Comparison of ENCODE assay signal across 8 cellular contexts in the genomic region with DNA sequence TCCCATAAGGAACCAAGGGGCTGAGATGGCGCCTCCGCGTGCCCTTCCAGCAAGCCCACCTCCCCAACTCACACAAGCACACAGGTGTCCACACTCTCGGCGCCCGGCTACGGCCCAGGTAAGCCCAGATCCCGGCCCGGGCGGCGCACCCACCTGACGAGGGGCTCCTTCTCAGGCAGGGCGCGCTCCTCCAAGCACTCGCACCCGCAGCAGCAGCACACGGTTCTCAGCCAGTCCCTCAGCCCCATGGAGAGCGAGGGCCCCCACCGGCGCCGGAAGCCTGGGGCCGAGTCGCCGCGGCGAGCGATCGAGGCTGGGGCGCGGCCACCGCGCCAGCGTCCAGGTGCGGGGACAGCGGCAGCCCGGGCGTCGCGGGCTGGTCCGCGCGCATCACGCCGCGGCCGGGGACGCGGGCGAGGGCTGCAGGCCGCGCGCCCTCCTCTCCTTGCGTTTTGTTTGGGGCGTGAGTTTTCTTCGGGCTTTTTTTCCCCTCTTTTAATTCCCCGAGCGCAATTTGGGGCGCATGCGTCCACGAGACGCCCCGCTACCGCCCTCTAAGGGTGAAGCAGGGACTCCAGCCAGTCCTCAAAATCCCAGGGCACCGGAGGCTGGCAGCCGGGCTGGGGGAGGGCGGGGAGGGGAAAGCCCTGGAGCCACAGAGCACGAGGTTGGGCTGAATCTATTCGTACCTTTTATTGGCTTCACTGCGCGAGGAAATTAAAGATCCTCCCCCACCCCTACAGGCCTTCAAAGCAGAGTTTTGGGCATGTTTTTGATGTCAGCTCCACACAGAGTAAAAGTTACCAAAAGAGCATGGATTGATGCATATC. TPM values are rescaled to one million over a fixed set of nuclear protein-coding genes. Genes with fewer than 3 reads are reported as not detected.
DNase-seq lines count a peak whose midpoint lies in the region; ATAC-seq and TF ChIP-seq lines count a peak whose summit lies in the region.

A gene with protein sequence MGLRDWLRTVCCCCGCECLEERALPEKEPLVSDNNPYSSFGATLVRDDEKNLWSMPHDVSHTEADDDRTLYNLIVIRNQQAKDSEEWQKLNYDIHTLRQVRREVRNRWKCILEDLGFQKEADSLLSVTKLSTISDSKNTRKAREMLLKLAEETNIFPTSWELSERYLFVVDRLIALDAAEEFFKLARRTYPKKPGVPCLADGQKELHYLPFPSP (minus strand): TSS at position 472 of the 830 bp plus-strand sequence. CDS start 224 bp downstream, at position 248.

- ATAC-seq in HG02798 (IDR thresholded peaks at IDR 0.05; ENCODE audit: poor library complexity, unreplicated experiment) (peak; percentile 51), right cardiac atrium (peak; percentile 83 to 85)

- in situ Hi-C loops in GM13977 (cut with MboI; ENCODE audit: low pct_unique_long_range_greater_than_20kb, low sequenced_read_pairs, unreplicated experiment), result no loop called here

- peaks cover 41% of the 10 kb centered on the region for H3K4me1 Mint-ChIP-seq in T-helper 1 cell treated with Interleukin-12 subunit alpha and Interleukin-12 subunit beta and Interleukin-4 antibody, amounts not matched to agents 30 μg/mL and 1 μg/mL, for 36 hours (ENCODE audit: low read depth)

- H3K27me3 Mint-ChIP-seq in T-helper 1 cell treated with Interleukin-12 subunit alpha and Interleukin-12 subunit beta and Interleukin-4 antibody, amounts not matched to agents 30 μg/mL and 1 μg/mL, for 36 hours (ENCODE audit: low read depth), result peaks cover 6% of the 10 kb centered on the region

- no peaks in the 10 kb centered on the region for H3K9me3 Mint-ChIP-seq in T-helper 1 cell treated with Interleukin-12 subunit alpha and Interleukin-12 subunit beta and Interleukin-4 antibody, amounts not matched to agents 30 μg/mL and 1 μg/mL, for 36 hours

- H3K27me3 ChIP-seq in right cardiac atrium (ENCODE audit: control insufficient read depth, insufficient read depth) (no peaks in the 10 kb centered on the region), uterus (no peaks in the 10 kb centered on the region)

- peak; percentile 92 for DNase-seq in GM13977 (ENCODE audit: low spot score)
- DNase-seq in NCI-H1436 (lab: John Stamatoyannopoulos, UW), result peak; percentile 88
- peak; percentile 37 for DNase-seq in amniotic stem cell (lab: John Stamatoyannopoulos, UW)
- peak; percentile 72 to 89 (median 88) for DNase-seq in right cardiac atrium
- peak; percentile 70 for DNase-seq in putamen (ENCODE audit: low spot score)
- peak; percentile 46 to 72 for DNase-seq in uterus

- H3K4me3 Mint-ChIP-seq in T-helper 1 cell treated with Interleukin-12 subunit alpha and Interleukin-12 subunit beta and Interleukin-4 antibody, amounts not matched to agents 30 μg/mL and 1 μg/mL, for 36 hours, result peak within 1 kb of the TSS; percentile 86

- under 1% methylated on average over 70 of the region's 70 CpGs for WGBS in right cardiac atrium

- peaks cover 4% of the 10 kb centered on the region for H3K36me3 Mint-ChIP-seq in T-helper 1 cell treated with Interleukin-12 subunit alpha and Interleukin-12 subunit beta and Interleukin-4 antibody, amounts not matched to agents 30 μg/mL and 1 μg/mL, for 36 hours (ENCODE audit: low read depth)

- H3K9me3 ChIP-seq in right cardiac atrium (ENCODE audit: control insufficient read depth, low read length) (no peaks in the 10 kb centered on the region), uterus (no peaks in the 10 kb centered on the region)

- H3K27ac ChIP-seq in right cardiac atrium (ENCODE audit: low read length) (no peak within 1 kb of the TSS), uterus (peak within 1 kb of the TSS; percentile 38 to 54)

- TF ChIP-seq CTCF in GM13977 (IDR thresholded peaks at IDR 0.05; ENCODE audit: extremely low read depth, insufficient read depth, missing control alignments) (peak; percentile 80), uterus (IDR thresholded peaks at IDR 0.05) (peak; percentile 48 to 77 (median 50))

- intact Hi-C loops in right cardiac atrium (cut with DNase I) (no loop called here), uterus (cut with DNase I; ENCODE audit: low total_unique reads) (no loop called here)

- H3K36me3 ChIP-seq in uterus, result no peaks in the 10 kb centered on the region

- H3K4me3 ChIP-seq in right cardiac atrium (ENCODE audit: low read length) (peak within 1 kb of the TSS; percentile 53), uterus (peak within 1 kb of the TSS; percentile 45 to 54)

- TF ChIP-seq POLR2A in uterus (IDR thresholded peaks at IDR 0.05), result no peak

- H3K4me1 ChIP-seq in right cardiac atrium (ENCODE audit: control insufficient read depth, insufficient read depth, low read length) (no peaks in the 10 kb centered on the region), uterus (no peaks in the 10 kb centered on the region)

- peak within 1 kb of the TSS; percentile 45 for H3K27ac Mint-ChIP-seq in T-helper 1 cell treated with Interleukin-12 subunit alpha and Interleukin-12 subunit beta and Interleukin-4 antibody, amounts not matched to agents 30 μg/mL and 1 μg/mL, for 36 hours

RNA-seq across cellular contexts. Expression of the gene that starts here (rescaled TPM):
- total RNA-seq in right cardiac atrium, result under 1 TPM; 0.31 to 0.82 (median 0.65) TPM
- polyA plus RNA-seq in right cardiac atrium, result 0.36 TPM
- total RNA-seq in uterus, result 1 to 10 TPM in 3 of 4 donors, under 1 TPM in 1; 0.59 to 8.5 (median 3.9) TPM

Comparison
In these comparisons a context has a peak if more than half of its experiments do, and no peak if none do; other contexts are left out.
1. Peak in DNase-seq, ATAC-seq and H3K4me3 ChIP-seq in right cardiac atrium; RNA of the gene not detected or under 1 TPM.
2. DNase-seq: peak in every context shown above with its lines; median percentile 92 in GM13977; 88 in NCI-H1436; 88 in right cardiac atrium; 70 in putamen; 59 in uterus; 37 in amniotic stem cell.